29 cellular contexts compared by ENCODE assay signal in the genomic region with DNA sequence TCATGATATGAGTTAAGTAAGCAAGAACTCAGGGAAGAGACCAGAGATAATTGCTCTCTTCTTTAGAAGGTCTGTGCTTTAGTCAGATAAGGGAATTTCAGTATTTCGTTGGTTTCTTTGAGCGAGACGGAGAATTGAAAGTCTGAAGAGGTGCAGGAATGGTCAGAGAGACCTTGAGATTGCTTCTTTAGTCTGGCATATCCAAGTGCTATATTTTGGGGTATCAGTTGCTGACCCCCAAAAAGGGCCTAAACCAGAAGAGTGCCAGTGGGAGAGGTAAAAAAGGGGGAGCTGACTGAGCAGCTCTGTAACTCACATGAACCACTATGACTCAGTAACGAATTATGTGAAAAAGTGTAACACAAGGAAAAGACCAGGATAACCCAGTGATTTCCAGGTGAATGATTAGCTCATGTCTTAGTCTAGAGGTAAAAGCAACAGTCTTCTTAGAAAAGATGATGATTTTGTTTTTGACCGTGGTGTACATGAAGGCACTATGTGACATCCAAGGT.
"Had no signal": no experiment of that assay in that cellular context is flagged by ENCODE, and none has a peak within 500 bp of the region (broad histone marks: within the 10 kb centered on the region; RNA-seq: fewer than 3 reads in every experiment).

No MANE protein-coding gene starts in this region.

- ATAC-seq: left colon; left lung; natural killer cell; psoas muscle; sciatic nerve; stimulated activated naive B cell treated with anti-CD40 and anti-IgM and Interleukin-4, amounts not matched to agents 10 μg/mL and 1 μg/mL and 100 μg/mL, for 72 hours; stimulated activated naive CD8-positive, alpha-beta T cell treated with anti-CD3 and anti-CD28 coated beads, Interleukin-15, Interleukin-2, amounts not matched to agents 100 U/mL and 50 U/mL, for 24 hours had no signal

- H3K27me3 ChIP-seq: left lung, neural progenitor cell, neutrophil, right atrium auricular region, stomach, testis, thyroid gland, transverse colon, upper lobe of left lung, vagina had no signal

- H3K9me3 ChIP-seq: neutrophil, psoas muscle, right atrium auricular region, stomach, testis, thyroid gland, transverse colon, upper lobe of left lung, vagina had no signal

- DNase-seq: islet precursor cell; kidney glomerular epithelial cell; left colon; left lung; mesendoderm; naive B cell; natural killer cell; nephron progenitor cell; occipital lobe; psoas muscle; stimulated activated CD4-positive, alpha-beta T cell treated with anti-CD3 and anti-CD28 coated beads, Interleukin-12 subunit alpha, Interleukin-12 subunit beta, amount 100 ng/mL, for 4 hours; stimulated activated CD4-positive, alpha-beta T cell treated with anti-CD3 and anti-CD28 coated beads, Interleukin-15, amount 100 ng/mL, for 24 hours; stimulated activated CD4-positive, alpha-beta T cell treated with anti-CD3 and anti-CD28 coated beads, Interleukin-2, amount 100 ng/mL, for 24 hours; stimulated activated CD4-positive, alpha-beta T cell treated with anti-CD3 and anti-CD28 coated beads, Interleukin-4, amount 100 ng/mL, for 1 hour; stimulated activated naive B cell treated with anti-CD40 and anti-IgM and Interleukin-4, amounts not matched to agents 10 μg/mL and 1 μg/mL and 100 μg/mL, for 72 hours; stimulated activated naive CD8-positive, alpha-beta T cell treated with anti-CD3 and anti-CD28 coated beads, Interleukin-15, Interleukin-2, amounts not matched to agents 100 U/mL and 50 U/mL, for 24 hours; stomach; testis; thyroid gland; transverse colon; upper lobe of left lung had no signal

- H3K36me3 ChIP-seq: left lung, neural progenitor cell, neutrophil, right atrium auricular region, stomach, thyroid gland, transverse colon, upper lobe of left lung, vagina had no signal

- H3K4me3 ChIP-seq: left lung, lung, neural progenitor cell, psoas muscle, right atrium auricular region, skin epidermis, stomach, testis, thyroid gland, transverse colon, upper lobe of left lung, vagina had no signal

- H3K4me1 ChIP-seq: left lung, neural progenitor cell, parathyroid adenoma, psoas muscle, right atrium auricular region, stomach, testis, thyroid gland, transverse colon, upper lobe of left lung, vagina had no signal

- H3K27ac ChIP-seq: left lung, neural progenitor cell, neutrophil, parathyroid adenoma, psoas muscle, right atrium auricular region, skin epidermis, stomach, testis, thyroid gland, transverse colon, upper lobe of left lung, vagina had no signal
